Comparison of ENCODE assay signal across 2 cellular contexts in the genomic region with DNA sequence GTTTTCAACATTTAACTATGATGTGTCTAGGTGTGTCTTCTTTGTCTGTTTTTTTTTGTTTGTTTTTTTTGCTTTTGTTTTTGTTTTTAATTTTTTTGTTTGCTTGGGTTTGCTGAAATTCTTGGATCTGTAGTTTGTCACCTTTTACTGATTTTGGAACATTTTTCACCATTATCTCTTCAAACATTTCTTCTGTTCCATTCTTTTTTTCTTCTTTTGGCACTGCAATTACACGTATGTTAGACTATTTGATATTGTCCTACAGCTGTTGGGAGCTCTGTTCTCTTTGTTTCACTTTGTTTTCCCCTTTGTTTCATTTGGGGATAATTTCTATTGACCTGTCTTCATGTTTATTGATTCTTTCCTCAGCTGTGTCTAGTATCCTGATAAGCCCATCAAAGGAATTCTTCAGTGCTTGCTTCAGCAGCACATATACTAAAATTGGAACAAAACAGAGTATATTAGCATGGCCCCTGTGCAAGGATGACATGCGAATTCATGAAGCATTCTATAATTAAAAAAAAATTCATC.
A peak's percentile ranks its signal among the peaks of the same experiment; 100 is the strongest.
TF ChIP-seq lines count a peak whose summit lies in the region.

No MANE protein-coding gene starts in this region.

TF ChIP-seq in HepG2, 621 proteins besides CTCF, POLR2A, EP300 and RAD21:
- TF ChIP-seq SOX13 (IDR thresholded peaks at IDR 0.05) (no peak), SOX13 (CRISPR knock-in tag; conservative IDR thresholded peaks at IDR 0.05 in 1 of 2, IDR thresholded peaks at IDR 0.05 in 1 of 2) (peak in 1 of 2 experiments; percentile 60; a peak in 2 of 4 replicates), KAT2B (IDR thresholded peaks at IDR 0.05; ENCODE audit: borderline replicate concordance, low read depth, low read length) (peak; percentile 66; the same call in 1 of the 2 replicates), SOX5 (CRISPR knock-in tag; IDR thresholded peaks at IDR 0.05; ENCODE audit: borderline replicate concordance) (peak; percentile 11; the same call in 1 of the 2 replicates), MIER3 (CRISPR knock-in tag; IDR thresholded peaks at IDR 0.05; ENCODE audit: borderline replicate concordance) (no peak), ZNF570 (CRISPR knock-in tag; IDR thresholded peaks at IDR 0.05; ENCODE audit: borderline replicate concordance) (no peak), TFAP4 (IDR thresholded peaks at IDR 0.05; ENCODE audit: borderline replicate concordance, low read depth) (peak; percentile 28; the same call in 1 of the 2 replicates), ZNF670 (CRISPR knock-in tag; IDR thresholded peaks at IDR 0.05; ENCODE audit: borderline replicate concordance) (no peak), KLF15 (CRISPR knock-in tag; IDR thresholded peaks at IDR 0.05; ENCODE audit: borderline replicate concordance) (no peak), GATAD2A (CRISPR knock-in tag; IDR thresholded peaks at IDR 0.05) (0 out of 2 replicates have a peak, but pooled peaks have one; percentile 7)

TF ChIP-seq in endothelial cell of umbilical vein, 7 proteins besides CTCF, POLR2A, EP300 and RAD21 (continued from another document):
- TF ChIP-seq MAX (IDR thresholded peaks at IDR 0.05; ENCODE audit: insufficient read depth, insufficient read length) (no peak), EZH2 (IDR thresholded peaks at IDR 0.05; ENCODE audit: borderline replicate concordance, low read depth, low read length, severe bottlenecking) (no peak), POLR2AphosphoS5 (IDR thresholded peaks at IDR 0.05; ENCODE audit: insufficient read depth, low read depth, low read length) (no peak), GATA2 (IDR thresholded peaks at IDR 0.05; ENCODE audit: insufficient read depth, insufficient read length, low read depth, low read length) (no peak), MYC (IDR thresholded peaks at IDR 0.05; ENCODE audit: low read depth, low read length) (no peak), FOS (IDR thresholded peaks at IDR 0.05; ENCODE audit: borderline replicate concordance, insufficient read depth, low read length) (no peak)
